10 cellular contexts compared by ENCODE assay signal in genomic region chr16:48361012-48361411, GRCh38.
"Had no signal": no experiment of that assay in that cellular context is flagged by ENCODE, and none has a peak within 500 bp of the region (broad histone marks: within the 10 kb centered on the region; RNA-seq: fewer than 3 reads in every experiment).

No MANE protein-coding gene starts in this region.

- H3K9me3 ChIP-seq: gastrocnemius medialis, ovary, upper lobe of left lung had no signal

- DNase-seq: activated CD4-positive, alpha-beta T cell treated with anti-CD3 and anti-CD28 coated beads for 4 hours; activated CD8-positive, alpha-beta T cell treated with anti-CD3 and anti-CD28 coated beads, Interleukin-2, amount 10 ng/mL, durations not matched to agents 7 days and 5 days; amygdala; cortex of kidney; effector memory CD4-positive, alpha-beta T cell; gastrocnemius medialis; ovary; stimulated activated CD4-positive, alpha-beta T cell treated with anti-CD3 and anti-CD28 coated beads, Interleukin-12 subunit alpha, Interleukin-12 subunit beta, amount 100 ng/mL, for 4 hours; stimulated activated naive CD8-positive, alpha-beta T cell treated with anti-CD3 and anti-CD28 coated beads, Interleukin-15, Interleukin-2, amounts not matched to agents 100 U/mL and 50 U/mL, for 24 hours; upper lobe of left lung had no signal

- H3K36me3 ChIP-seq: ovary had no signal

- ATAC-seq: activated CD8-positive, alpha-beta T cell treated with anti-CD3 and anti-CD28 coated beads, Interleukin-2, amount 10 ng/mL, durations not matched to agents 7 days and 5 days; gastrocnemius medialis; stimulated activated naive CD8-positive, alpha-beta T cell treated with anti-CD3 and anti-CD28 coated beads, Interleukin-15, Interleukin-2, amounts not matched to agents 100 U/mL and 50 U/mL, for 24 hours had no signal

- H3K27me3 ChIP-seq: gastrocnemius medialis, ovary, upper lobe of left lung had no signal

- H3K4me3 ChIP-seq: gastrocnemius medialis, ovary, upper lobe of left lung had no signal
